ENCODE assay signal across 22 cellular contexts in genomic region chr14:96799489-96800056, GRCh38. TPM values are rescaled to one million over a fixed set of nuclear protein-coding genes. Genes with fewer than 3 reads are reported as not detected.
DNase-seq lines count a peak whose midpoint lies in the region; ATAC-seq and TF ChIP-seq lines count a peak whose summit lies in the region.
"Had no signal": no experiment of that assay in that cellular context is flagged by ENCODE, and none has a peak within 500 bp of the region (broad histone marks: within the 10 kb centered on the region; RNA-seq: fewer than 3 reads in every experiment).

No MANE protein-coding gene starts in this region.

- no peak overlapping the region for H3K4me3 ChIP-seq in psoas muscle
- H3K4me3 ChIP-seq: esophagus muscularis mucosa, ovary had no signal

- H3K27ac Mint-ChIP-seq in stimulated activated naive CD8-positive, alpha-beta T cell treated with anti-CD3 and anti-CD28 coated beads, Interleukin-15, Interleukin-2, amounts not matched to agents 100 ng/mL and 50 ng/mL, for 24 hours: no peak overlapping the region
- H3K27ac Mint-ChIP-seq in stimulated activated naive CD8-positive, alpha-beta T cell treated with anti-CD3 and anti-CD28 coated beads, Interleukin-15, amount 100 ng/mL, for 72 hours: no peak overlapping the region
- H3K27ac Mint-ChIP-seq in brain: peak overlapping the region; percentile 68 to 96 (median 85)

- ATAC-seq in stimulated activated naive CD8-positive, alpha-beta T cell treated with anti-CD3 and anti-CD28 coated beads, Interleukin-15, amount 100 ng/mL, for 72 hours: no peak
- ATAC-seq in psoas muscle: no peak
- ATAC-seq: left lobe of liver had no signal

- intact Hi-C loops in psoas muscle (cut with DNase I): no loop called here

- H3K9me3 Mint-ChIP-seq in stimulated activated naive CD8-positive, alpha-beta T cell treated with anti-CD3 and anti-CD28 coated beads, Interleukin-15, Interleukin-2, amounts not matched to agents 100 ng/mL and 50 ng/mL, for 24 hours: no peaks in the 10 kb centered on the region
- no peaks in the 10 kb centered on the region for H3K9me3 Mint-ChIP-seq in stimulated activated naive CD8-positive, alpha-beta T cell treated with anti-CD3 and anti-CD28 coated beads, Interleukin-15, amount 100 ng/mL, for 72 hours
- H3K9me3 Mint-ChIP-seq in brain: no peaks in the 10 kb centered on the region

- TF ChIP-seq CTCF in brain (conservative IDR thresholded peaks at IDR 0.05) (no peak), psoas muscle (IDR thresholded peaks at IDR 0.05) (no peak)

- no peaks in the 10 kb centered on the region for H3K36me3 ChIP-seq in psoas muscle (ENCODE audit: insufficient read depth in 1 of 2, low read depth in 1 of 2)
- H3K36me3 ChIP-seq: esophagus muscularis mucosa, ovary, WERI-Rb-1 had no signal

- no peak overlapping the region for H3K27ac ChIP-seq in psoas muscle
- H3K27ac ChIP-seq: esophagus muscularis mucosa, ovary, WERI-Rb-1 had no signal

- WGBS in psoas muscle, 3 donors: 89 to 92% (median 91%) methylated on average over 7 of the region's 7 CpGs

- H3K4me1 Mint-ChIP-seq in stimulated activated naive CD8-positive, alpha-beta T cell treated with anti-CD3 and anti-CD28 coated beads, Interleukin-15, Interleukin-2, amounts not matched to agents 100 ng/mL and 50 ng/mL, for 24 hours (ENCODE audit: low read depth): peaks cover 47% of the 10 kb centered on the region
- peaks cover 57% of the 10 kb centered on the region for H3K4me1 Mint-ChIP-seq in stimulated activated naive CD8-positive, alpha-beta T cell treated with anti-CD3 and anti-CD28 coated beads, Interleukin-15, amount 100 ng/mL, for 72 hours
- peaks cover 56% of the 10 kb centered on the region for H3K4me1 Mint-ChIP-seq in brain

- H3K4me3 Mint-ChIP-seq in stimulated activated naive CD8-positive, alpha-beta T cell treated with anti-CD3 and anti-CD28 coated beads, Interleukin-15, Interleukin-2, amounts not matched to agents 100 ng/mL and 50 ng/mL, for 24 hours: peak overlapping the region; percentile 60
- H3K4me3 Mint-ChIP-seq in stimulated activated naive CD8-positive, alpha-beta T cell treated with anti-CD3 and anti-CD28 coated beads, Interleukin-15, amount 100 ng/mL, for 72 hours: peak overlapping the region in 1 of 2 donors; percentile 53
- H3K4me3 Mint-ChIP-seq in brain: peak overlapping the region; percentile 74 to 88 (median 81)

- H3K27me3 ChIP-seq in psoas muscle (ENCODE audit: insufficient read depth in 3 of 3, low read length in 2 of 3): no peaks in the 10 kb centered on the region
- H3K27me3 ChIP-seq: esophagus muscularis mucosa, ovary had no signal

- peaks cover 12% of the 10 kb centered on the region for H3K4me1 ChIP-seq in psoas muscle

- H3K9me3 ChIP-seq in psoas muscle: no peaks in the 10 kb centered on the region
- H3K9me3 ChIP-seq: esophagus muscularis mucosa, ovary had no signal

- H3K36me3 Mint-ChIP-seq in stimulated activated naive CD8-positive, alpha-beta T cell treated with anti-CD3 and anti-CD28 coated beads, Interleukin-15, Interleukin-2, amounts not matched to agents 100 ng/mL and 50 ng/mL, for 24 hours (ENCODE audit: low read depth): peaks cover 14% of the 10 kb centered on the region
- H3K36me3 Mint-ChIP-seq in brain: no peaks in the 10 kb centered on the region

- H3K27me3 Mint-ChIP-seq in stimulated activated naive CD8-positive, alpha-beta T cell treated with anti-CD3 and anti-CD28 coated beads, Interleukin-15, Interleukin-2, amounts not matched to agents 100 ng/mL and 50 ng/mL, for 24 hours: peaks cover 7% of the 10 kb centered on the region
- peaks cover 15% of the 10 kb centered on the region for H3K27me3 Mint-ChIP-seq in stimulated activated naive CD8-positive, alpha-beta T cell treated with anti-CD3 and anti-CD28 coated beads, Interleukin-15, amount 100 ng/mL, for 72 hours
- H3K27me3 Mint-ChIP-seq in brain: peaks cover 4% of the 10 kb centered on the region

- no peak for DNase-seq in stimulated activated naive CD8-positive, alpha-beta T cell treated with anti-CD3 and anti-CD28 coated beads, Interleukin-15, amount 100 ng/mL, for 72 hours
- DNase-seq in NCI-H82 (lab: John Stamatoyannopoulos, UW): peak; percentile 54
- DNase-seq in stimulated activated CD4-positive, alpha-beta T cell treated with anti-CD3 and anti-CD28 coated beads, Interleukin-1b, Interleukin-23, amount 100 ng/mL, for 48 hours: no peak
- DNase-seq in dermis blood vessel endothelial cell: no peak
- no peak for DNase-seq in psoas muscle
- no peak for DNase-seq in C1 segment of cervical spinal cord (lab: John Stamatoyannopoulos, UW)
- DNase-seq: activated CD8-positive, alpha-beta memory T cell treated with anti-CD3 and anti-CD28 coated beads for 24 hours; amygdala; central memory CD4-positive, alpha-beta T cell; effector CD4-positive, alpha-beta T cell; GDM1; KBM-7; NCI-H1092 treated with DMSO at 0.1 percent for 48 hours; NCI-H2171; NK-92 treated with Interleukin-12 subunit alpha and Interleukin-12 subunit beta, amount 100 ng/mL, for 24 hours; ovary; SW 1271; WERI-Rb-1 had no signal

RNA-seq across cellular contexts. Expression of gene VRK1, which starts 2.4 kb away (rescaled TPM):
- 13.8 TPM for polyA plus RNA-seq in brain (ENCODE audit: insufficient read depth, low read depth, low replicate concordance)
- total RNA-seq in dermis blood vessel endothelial cell: 41.2 and 44.7 TPM in 2 replicates
- total RNA-seq in psoas muscle: 1 to 10 TPM; 2.5 to 4.3 (median 3.1) TPM
- 1 to 10 TPM; 4.0 to 4.9 (median 4.3) TPM for polyA plus RNA-seq in psoas muscle

Comparison
In these comparisons a context has a peak if more than half of its experiments do, and no peak if none do; other contexts are left out.
1. H3K27ac Mint-ChIP-seq: peak in brain (5 of 5); none in stimulated activated naive CD8-positive, alpha-beta T cell treated with anti-CD3 and anti-CD28 coated beads, Interleukin-15, Interleukin-2, amounts not matched to agents 100 ng/mL and 50 ng/mL, for 24 hours (single experiment) and stimulated activated naive CD8-positive, alpha-beta T cell treated with anti-CD3 and anti-CD28 coated beads, Interleukin-15, amount 100 ng/mL, for 72 hours (0 of 2).